Comparison of ENCODE assay signal across 17 cellular contexts in genomic region chr7:139051655-139052054, GRCh38. TPM values are rescaled to one million over a fixed set of nuclear protein-coding genes. Genes with fewer than 3 reads are reported as not detected.
DNase-seq lines count a peak whose midpoint lies in the region; ATAC-seq, FAIRE-seq and TF ChIP-seq lines count a peak whose summit lies in the region.
"Had no signal": no experiment of that assay in that cellular context is flagged by ENCODE, and none has a peak within 500 bp of the region (broad histone marks: within the 10 kb centered on the region; RNA-seq: fewer than 3 reads in every experiment).

No MANE protein-coding gene starts in this region.

- no peaks in the 10 kb centered on the region for H3K9me3 Mint-ChIP-seq in activated T-cell treated with anti-CD3 and anti-CD28 coated beads, Interleukin-2, amount 50 U/mL, for 24 hours
- H3K9me3 Mint-ChIP-seq in activated T-cell treated with anti-CD3 and anti-CD28 coated beads, Interleukin-2, amount 50 U/mL, for 72 hours, result no peaks in the 10 kb centered on the region
- H3K9me3 Mint-ChIP-seq in CD4-positive, CD25-positive, alpha-beta regulatory T cell, result no peaks in the 10 kb centered on the region
- H3K9me3 Mint-ChIP-seq: CD14-positive monocyte; CD8-positive, alpha-beta T cell; H9; IgD-negative memory B cell had no signal

- H3K27me3 ChIP-seq in CD4-positive, CD25-positive, alpha-beta regulatory T cell (ENCODE audit: control insufficient read depth, insufficient read depth, low read length), result no peaks in the 10 kb centered on the region
- H3K27me3 ChIP-seq in brain microvascular endothelial cell (replicated peaks), result no peaks in the 10 kb centered on the region
- H3K27me3 ChIP-seq: BLaER1 had no signal

- H3K4me1 ChIP-seq in CD4-positive, CD25-positive, alpha-beta regulatory T cell (ENCODE audit: control insufficient read depth, insufficient read depth, low read length, poor library complexity, severe bottlenecking), result no peaks in the 10 kb centered on the region
- H3K4me1 ChIP-seq: BLaER1 had no signal

- H3K27ac ChIP-seq in CD4-positive, CD25-positive, alpha-beta regulatory T cell (ENCODE audit: insufficient read depth, low read length, poor library complexity, severe bottlenecking), result peak overlapping the region; percentile 19
- H3K27ac ChIP-seq in brain microvascular endothelial cell, result no peak overlapping the region
- H3K27ac ChIP-seq: BLaER1 had no signal

- no peak overlapping the region for H3K4me3 ChIP-seq in CD4-positive, CD25-positive, alpha-beta regulatory T cell (ENCODE audit: low read depth, low read length)
- H3K4me3 ChIP-seq in brain microvascular endothelial cell (ENCODE audit: low read depth, low read length), result no peak overlapping the region
- H3K4me3 ChIP-seq: BLaER1 had no signal

- peaks cover 64% of the 10 kb centered on the region for H3K4me1 Mint-ChIP-seq in activated T-cell treated with anti-CD3 and anti-CD28 coated beads, Interleukin-2, amount 50 U/mL, for 24 hours (ENCODE audit: low read depth)
- peaks cover 42% of the 10 kb centered on the region for H3K4me1 Mint-ChIP-seq in activated T-cell treated with anti-CD3 and anti-CD28 coated beads, Interleukin-2, amount 50 U/mL, for 72 hours (ENCODE audit: low read depth)
- H3K4me1 Mint-ChIP-seq in CD4-positive, CD25-positive, alpha-beta regulatory T cell, result peaks cover 13 to 30% (median 19%) of the 10 kb centered on the region in 4 donors
- H3K4me1 Mint-ChIP-seq: CD14-positive monocyte, H9 had no signal

- peak; percentile 21 for FAIRE-seq in A204.1 (lab: Jason Lieb, UNC)
- FAIRE-seq in islet of Langerhans (lab: Jason Lieb, UNC), result peak; percentile 78
- FAIRE-seq: H1, HTR-8/SVneo had no signal

- no peaks in the 10 kb centered on the region for H3K9me3 ChIP-seq in CD4-positive, CD25-positive, alpha-beta regulatory T cell (ENCODE audit: control insufficient read depth in 2 of 2, low read length in 2 of 2)
- H3K9me3 ChIP-seq: BLaER1 had no signal

- ATAC-seq in activated T-cell treated with anti-CD3 and anti-CD28 coated beads, Interleukin-2, amount 50 U/mL, for 72 hours (replicated peaks in 1 of 2), result no peak
- ATAC-seq in CD4-positive, CD25-positive, alpha-beta regulatory T cell (ENCODE audit: low read depth in 2 of 2), result no peak
- ATAC-seq: CD8-positive, alpha-beta T cell had no signal

- peaks cover 96% of the 10 kb centered on the region for H3K36me3 ChIP-seq in CD4-positive, CD25-positive, alpha-beta regulatory T cell (ENCODE audit: control insufficient read depth, insufficient read depth, low read length)
- peaks cover 28% of the 10 kb centered on the region for H3K36me3 ChIP-seq in brain microvascular endothelial cell (replicated peaks)

- H3K27ac Mint-ChIP-seq in activated T-cell treated with anti-CD3 and anti-CD28 coated beads, Interleukin-2, amount 50 U/mL, for 24 hours, result peak overlapping the region; percentile 37
- no peak overlapping the region for H3K27ac Mint-ChIP-seq in activated T-cell treated with anti-CD3 and anti-CD28 coated beads, Interleukin-2, amount 50 U/mL, for 72 hours
- H3K27ac Mint-ChIP-seq in CD4-positive, CD25-positive, alpha-beta regulatory T cell, result no peak overlapping the region
- H3K27ac Mint-ChIP-seq: CD8-positive, alpha-beta T cell; H9; IgD-negative memory B cell had no signal

- no peak for DNase-seq in activated T-cell treated with anti-CD3 and anti-CD28 coated beads, Interleukin-2, amount 50 U/mL, for 24 hours
- DNase-seq in activated T-cell treated with anti-CD3 and anti-CD28 coated beads, Interleukin-2, amount 50 U/mL, for 72 hours, result no peak
- DNase-seq in CD4-positive, CD25-positive, alpha-beta regulatory T cell, result no peak
- DNase-seq in brain microvascular endothelial cell, result no peak
- DNase-seq: Calu3; CD8-positive, alpha-beta T cell; DMS79 treated with DMSO at 0.1 percent for 48 hours; GF-D8; H9 had no signal

- peaks cover 99% of the 10 kb centered on the region for H3K36me3 Mint-ChIP-seq in activated T-cell treated with anti-CD3 and anti-CD28 coated beads, Interleukin-2, amount 50 U/mL, for 24 hours (ENCODE audit: low read depth)
- peaks cover 15 to 50% of the 10 kb centered on the region in 2 donors for H3K36me3 Mint-ChIP-seq in activated T-cell treated with anti-CD3 and anti-CD28 coated beads, Interleukin-2, amount 50 U/mL, for 72 hours (ENCODE audit: insufficient read depth in 2 of 2)
- H3K36me3 Mint-ChIP-seq in CD4-positive, CD25-positive, alpha-beta regulatory T cell, result peaks cover 60% of the 10 kb centered on the region

- no peak for TF ChIP-seq CTCF in brain microvascular endothelial cell (IDR thresholded peaks at IDR 0.05; ENCODE audit: low read depth, low read length, missing control alignments)

- in situ Hi-C loops in brain microvascular endothelial cell (cut with HindIII; ENCODE audit: low pct_ligation_motif_present, low sequenced_read_pairs), result no loop called here

- no peak overlapping the region for H3K4me3 Mint-ChIP-seq in activated T-cell treated with anti-CD3 and anti-CD28 coated beads, Interleukin-2, amount 50 U/mL, for 24 hours
- H3K4me3 Mint-ChIP-seq in activated T-cell treated with anti-CD3 and anti-CD28 coated beads, Interleukin-2, amount 50 U/mL, for 72 hours, result no peak overlapping the region
- no peak overlapping the region for H3K4me3 Mint-ChIP-seq in CD4-positive, CD25-positive, alpha-beta regulatory T cell
- H3K4me3 Mint-ChIP-seq: CD14-positive monocyte; CD8-positive, alpha-beta T cell; H9; IgD-negative memory B cell had no signal

- no peaks in the 10 kb centered on the region for H3K27me3 Mint-ChIP-seq in activated T-cell treated with anti-CD3 and anti-CD28 coated beads, Interleukin-2, amount 50 U/mL, for 24 hours
- no peaks in the 10 kb centered on the region for H3K27me3 Mint-ChIP-seq in activated T-cell treated with anti-CD3 and anti-CD28 coated beads, Interleukin-2, amount 50 U/mL, for 72 hours (ENCODE audit: low read depth)
- H3K27me3 Mint-ChIP-seq in CD4-positive, CD25-positive, alpha-beta regulatory T cell, result no peaks in the 10 kb centered on the region
- H3K27me3 Mint-ChIP-seq: IgD-negative memory B cell had no signal

RNA-seq across cellular contexts. Expression of gene ZC3HAV1L, which starts 15.8 kb away (rescaled TPM):
- total RNA-seq in activated T-cell treated with anti-CD3 and anti-CD28 coated beads, Interleukin-2, amount 50 U/mL, for 72 hours, result 1 to 10 TPM; 6.3 to 9.8 TPM
- total RNA-seq in CD4-positive, CD25-positive, alpha-beta regulatory T cell, result 1.4 TPM
- polyA plus RNA-seq in CD4-positive, CD25-positive, alpha-beta regulatory T cell, result under 1 TPM in 3 of 4 donors, not detected in 1; 0.25 to 0.86 (median 0.64) TPM
- total RNA-seq: A172, H9 had no signal

RNA-seq across cellular contexts. Expression of gene ZC3HAV1, which starts 57.9 kb away (rescaled TPM):
- 100 to 1,000 TPM in 1 of 2 donors, 10 to 100 TPM in 1; 78.1 to 114 TPM for total RNA-seq in activated T-cell treated with anti-CD3 and anti-CD28 coated beads, Interleukin-2, amount 50 U/mL, for 72 hours
- total RNA-seq in CD4-positive, CD25-positive, alpha-beta regulatory T cell, result 220 TPM
- 100 to 1,000 TPM; 122 to 157 (median 139) TPM for polyA plus RNA-seq in CD4-positive, CD25-positive, alpha-beta regulatory T cell
